In genomic region chr11:1180171-1180570, GRCh38 we compare ENCODE assay signal across 31 cellular contexts. TPM values are rescaled to one million over a fixed set of nuclear protein-coding genes. Genes with fewer than 3 reads are reported as not detected.
"Had no signal": no experiment of that assay in that cellular context is flagged by ENCODE, and none has a peak within 500 bp of the region (broad histone marks: within the 10 kb centered on the region; RNA-seq: fewer than 3 reads in every experiment).

No MANE protein-coding gene starts in this region.

- H3K4me1 ChIP-seq: ascending aorta, SJCRH30 had no signal

- DNase-seq: activated CD4-positive, alpha-beta T cell treated with anti-CD3 and anti-CD28 coated beads for 36 hours; activated CD4-positive, alpha-beta T cell treated with anti-CD3 and anti-CD28 coated beads, Interleukin-2, amount 10 ng/mL, durations not matched to agents 7 days and 5 days; activated CD4-positive, alpha-beta T cell treated with anti-CD3 and anti-CD28 coated beads, Interleukin-2, amount 50 U/mL, for 48 hours; activated CD8-positive, alpha-beta T cell treated with anti-CD3 and anti-CD28 coated beads, Interleukin-2, amount 10 ng/mL, durations not matched to agents 7 days and 5 days; activated gamma-delta T cell; activated naive CD4-positive, alpha-beta T cell treated with Interleukin-2 at 50 U/mL for 16 hours; activated naive CD8-positive, alpha-beta T cell treated with anti-CD3 and anti-CD28 coated beads, Interleukin-2, amount 10 ng/mL, durations not matched to agents 7 days and 5 days; activated T-cell treated with anti-CD3 and anti-CD28 coated beads, Interleukin-2, amount 50 U/mL, for 24 hours; amygdala; Karpas-422; NCI-H1105; NCI-H1417 treated with DMSO at 0.1 percent for 48 hours; NCI-H187 treated with DMSO at 0.1 percent for 48 hours; NCI-H2081; NCI-H2171 treated with DMSO at 0.1 percent for 48 hours; NCI-H2227 treated with DMSO at 0.1 percent for 48 hours; NCI-H446 treated with DMSO at 0.1 percent for 48 hours; NCI-H524; NCI-H69; PC-9; SHP77; SJCRH30; T1000 had no signal

- H3K9me3 ChIP-seq: ascending aorta, SJCRH30 had no signal

- H2AFZ ChIP-seq: PC-9 had no signal

- H3K27ac ChIP-seq: ascending aorta, cardiac muscle cell, PC-9, SJCRH30, SK-N-MC had no signal

- H3K4me2 ChIP-seq: PC-9 had no signal

- H3K36me3 ChIP-seq: ascending aorta, cardiac muscle cell, SJCRH30 had no signal

- H3K4me3 ChIP-seq: ascending aorta, cardiac muscle cell, PC-9, SJCRH30, SK-N-MC had no signal

- H3K27me3 ChIP-seq: ascending aorta, cardiac muscle cell, SJCRH30 had no signal

- ATAC-seq: activated CD4-positive, alpha-beta T cell treated with anti-CD3 and anti-CD28 coated beads for 36 hours; activated CD8-positive, alpha-beta T cell treated with anti-CD3 and anti-CD28 coated beads, Interleukin-2, amount 10 ng/mL, durations not matched to agents 7 days and 5 days had no signal

RNA-seq across cellular contexts. Expression of gene MUC5AC, which starts 22.4 kb away (rescaled TPM):
- total RNA-seq: activated CD4-positive, alpha-beta T cell treated with anti-CD3 and anti-CD28 coated beads for 36 hours; activated CD4-positive, alpha-beta T cell treated with anti-CD3 and anti-CD28 coated beads, Interleukin-2, amount 10 ng/mL, durations not matched to agents 7 days and 5 days; activated CD8-positive, alpha-beta T cell treated with anti-CD3 and anti-CD28 coated beads, Interleukin-2, amount 10 ng/mL, durations not matched to agents 7 days and 5 days; activated naive CD8-positive, alpha-beta T cell treated with anti-CD3 and anti-CD28 coated beads, Interleukin-2, amount 10 ng/mL, durations not matched to agents 7 days and 5 days; activated T-helper 2 cell treated with anti-CD3 and anti-CD28 coated beads, Interferon-gamma antibody, Interleukin-2, Interleukin-4, amounts not matched to agents 10 μg/mL and 5 μg/mL and 100 μg/mL, durations not matched to agents 14 hours and 24 hours and 36 hours; cardiac muscle cell; MCF 10A; OCI-LY7; SJCRH30; T-helper 1 cell treated with Interleukin-12 subunit alpha and Interleukin-12 subunit beta and Interleukin-4 antibody, amounts not matched to agents 30 ng/mL and 1 ng/mL, for 36 hours; T-helper 2 cell treated with Interferon-gamma antibody and Interleukin-4, amounts not matched to agents 100 ng/mL and 5 ng/mL, for 36 hours had no signal
- polyA plus RNA-seq: cardiac muscle cell had no signal

RNA-seq across cellular contexts. Expression of gene MUC5B, which starts 42.7 kb away (rescaled TPM):
- total RNA-seq: activated CD4-positive, alpha-beta T cell treated with anti-CD3 and anti-CD28 coated beads for 36 hours; activated CD4-positive, alpha-beta T cell treated with anti-CD3 and anti-CD28 coated beads, Interleukin-2, amount 10 ng/mL, durations not matched to agents 7 days and 5 days; activated CD8-positive, alpha-beta T cell treated with anti-CD3 and anti-CD28 coated beads, Interleukin-2, amount 10 ng/mL, durations not matched to agents 7 days and 5 days; activated naive CD8-positive, alpha-beta T cell treated with anti-CD3 and anti-CD28 coated beads, Interleukin-2, amount 10 ng/mL, durations not matched to agents 7 days and 5 days; activated T-helper 2 cell treated with anti-CD3 and anti-CD28 coated beads, Interferon-gamma antibody, Interleukin-2, Interleukin-4, amounts not matched to agents 10 μg/mL and 5 μg/mL and 100 μg/mL, durations not matched to agents 14 hours and 24 hours and 36 hours; cardiac muscle cell; MCF 10A; SJCRH30; T-helper 1 cell treated with Interleukin-12 subunit alpha and Interleukin-12 subunit beta and Interleukin-4 antibody, amounts not matched to agents 30 ng/mL and 1 ng/mL, for 36 hours; T-helper 2 cell treated with Interferon-gamma antibody and Interleukin-4, amounts not matched to agents 100 ng/mL and 5 ng/mL, for 36 hours had no signal
- polyA plus RNA-seq: cardiac muscle cell had no signal
